In the genomic region with DNA sequence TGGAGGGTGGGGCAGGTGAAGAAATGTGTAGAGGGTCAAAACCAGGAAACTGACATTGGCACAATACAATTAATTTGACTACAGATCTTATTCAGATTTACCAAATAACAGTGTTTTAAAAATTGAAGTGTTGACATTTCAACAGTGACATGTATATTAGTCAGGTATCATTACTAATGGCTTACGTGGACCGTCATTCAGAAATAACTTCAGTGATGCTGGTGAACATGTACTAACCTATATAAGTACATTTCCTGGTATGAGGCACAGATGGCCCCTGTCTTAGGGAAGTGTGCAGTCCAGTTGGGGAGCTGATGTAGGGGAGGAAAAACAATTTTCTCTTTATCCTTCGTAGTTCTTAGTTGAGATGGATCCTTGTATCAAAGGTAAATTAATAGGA, we compare ENCODE assay signal across 20 cellular contexts.
"Had no signal": no experiment of that assay in that cellular context is flagged by ENCODE, and none has a peak within 500 bp of the region (broad histone marks: within the 10 kb centered on the region; RNA-seq: fewer than 3 reads in every experiment).

No MANE protein-coding gene starts in this region.

- H3K9me3 ChIP-seq: MG63, SJCRH30, SK-N-SH had no signal

- H3K36me3 ChIP-seq: brain microvascular endothelial cell, MG63, SJCRH30 had no signal

- H3K4me1 ChIP-seq: SJCRH30 had no signal

- H3K4me2 ChIP-seq: SK-N-SH had no signal

- H3K9ac ChIP-seq: SK-N-SH had no signal

- H3K4me3 ChIP-seq: MG63, SJCRH30 had no signal

- DNase-seq: activated CD4-positive, alpha-beta T cell treated with anti-CD3 and anti-CD28 coated beads, Interleukin-2, amount 10 ng/mL, durations not matched to agents 24 days and 14 days; activated CD4-positive, alpha-beta T cell treated with anti-CD3 and anti-CD28 coated beads, Interleukin-2, amount 50 U/mL, for 48 hours; activated gamma-delta T cell; activated naive CD4-positive, alpha-beta T cell treated with anti-CD3 and anti-CD28 coated beads for 36 hours; activated T-cell treated with anti-CD3 and anti-CD28 coated beads, Interleukin-2, amount 50 U/mL, for 4 hours; amygdala; brain microvascular endothelial cell; caudate nucleus; MG63; MV-4-11; NCI-H1092 treated with DMSO at 0.1 percent for 48 hours; NCI-H1417 treated with DMSO at 0.1 percent for 48 hours; NCI-H1694 treated with DMSO at 0.1 percent for 48 hours; NCI-H2029 treated with DMSO at 0.1 percent for 48 hours; NCI-H446; NCI-H524; SJCRH30; T-helper 1 cell had no signal

- FAIRE-seq: RCC 7860 had no signal

- H3K27ac ChIP-seq: brain microvascular endothelial cell, SJCRH30 had no signal

- H3K27me3 ChIP-seq: brain microvascular endothelial cell, MG63, SJCRH30 had no signal
